ENCODE assay signal across 17 cellular contexts in the genomic region with DNA sequence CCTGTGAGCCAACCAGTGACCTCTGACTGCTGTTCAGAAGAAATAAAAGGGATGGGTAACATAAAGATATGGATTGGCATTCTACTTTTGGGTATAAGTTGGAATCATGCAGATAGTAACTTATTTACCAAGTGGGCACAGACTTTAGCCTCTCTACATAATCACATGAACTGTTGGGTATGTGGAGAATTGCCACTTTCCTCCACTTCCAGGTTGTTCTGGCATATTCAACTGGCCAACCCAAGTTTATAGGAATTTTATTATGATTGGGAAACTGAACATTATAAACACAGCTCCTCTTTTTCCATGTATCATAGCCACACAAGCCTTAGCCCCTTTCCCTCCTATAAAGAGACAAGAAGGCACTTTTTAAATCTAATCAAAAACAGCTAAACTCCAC.
A peak's percentile ranks its signal among the peaks of the same experiment; 100 is the strongest.
DNase-seq lines count a peak whose midpoint lies in the region; ATAC-seq and TF ChIP-seq lines count a peak whose summit lies in the region.
"Had no signal": no experiment of that assay in that cellular context is flagged by ENCODE, and none has a peak within 500 bp of the region (broad histone marks: within the 10 kb centered on the region; RNA-seq: fewer than 3 reads in every experiment).

No MANE protein-coding gene starts in this region.

- no peak for TF ChIP-seq POLR2A in transverse colon (IDR thresholded peaks at IDR 0.05)
- TF ChIP-seq POLR2A in Peyer's patch (IDR thresholded peaks at IDR 0.05) = no peak

- intact Hi-C loops in colonic mucosa (cut with DNase I) (no loop called here), left colon (cut with DNase I, micrococcal nuclease) (no loop called here), transverse colon (cut with DNase I; ENCODE audit: low total_unique reads) (no loop called here)

- no peaks in the 10 kb centered on the region for H3K4me1 ChIP-seq in colonic mucosa
- H3K4me1 ChIP-seq in mesendoderm (ENCODE audit: control insufficient read depth, low read depth, low read length) = peaks cover 7% of the 10 kb centered on the region
- H3K4me1 ChIP-seq in transverse colon = peaks cover 4 to 36% (median 12%) of the 10 kb centered on the region in 4 donors
- H3K4me1 ChIP-seq in Peyer's patch = peaks cover 0 to 7% (median 0%) of the 10 kb centered on the region in 4 donors

- H2BK5ac ChIP-seq in mesendoderm (ENCODE audit: low read length) = no peak overlapping the region

- H4K5ac ChIP-seq in mesendoderm (ENCODE audit: low read length) = no peak overlapping the region

- H3K9me3 ChIP-seq in colonic mucosa (no peaks in the 10 kb centered on the region), transverse colon (no peaks in the 10 kb centered on the region), Peyer's patch (no peaks in the 10 kb centered on the region)
- H3K9me3 ChIP-seq: BLaER1 had no signal

- TF ChIP-seq CTCF in colonic mucosa (IDR thresholded peaks at IDR 0.05) (no peak), transverse colon (IDR thresholded peaks at IDR 0.05) (no peak), Peyer's patch (IDR thresholded peaks at IDR 0.05) (no peak)

- H3K79me2 ChIP-seq in mesendoderm (ENCODE audit: control insufficient read depth, insufficient read depth, low read length) = no peaks in the 10 kb centered on the region

- H3K4ac ChIP-seq in mesendoderm (ENCODE audit: low read depth, low read length) = no peak overlapping the region

- no peak overlapping the region for H2BK15ac ChIP-seq in mesendoderm (replicated peaks; ENCODE audit: low read depth)

- H3K56ac ChIP-seq in mesendoderm (ENCODE audit: low read length) = peak overlapping the region; percentile 42

- peak overlapping the region; percentile 51 for H3K18ac ChIP-seq in mesendoderm (ENCODE audit: low read length)

- in situ Hi-C loops in transverse colon (cut with MboI; ENCODE audit: low pct_ligation_motif_present in 1 of 4, low pct_unique_long_range_greater_than_20kb in 1 of 4, low sequenced_read_pairs in 3 of 4) = no loop called here

- no peak overlapping the region for H3K4me2 ChIP-seq in mesendoderm (ENCODE audit: low read length)
- H3K4me2 ChIP-seq: BLaER1, GM23338 had no signal

- no peaks in the 10 kb centered on the region for H3K79me1 ChIP-seq in mesendoderm (ENCODE audit: low read length)

- peak; percentile 82 for ATAC-seq in left colon
- ATAC-seq: CD8-positive, alpha-beta T cell; GM23338; HCT116 had no signal

- TF ChIP-seq EP300 in transverse colon (IDR thresholded peaks at IDR 0.05; ENCODE audit: low read depth) = no peak

- no peak overlapping the region for H2BK120ac ChIP-seq in mesendoderm (ENCODE audit: low read depth, low read length)

- no peak overlapping the region for H3K23ac ChIP-seq in mesendoderm (ENCODE audit: low read length)

- H3K27me3 ChIP-seq in colonic mucosa = no peaks in the 10 kb centered on the region
- H3K27me3 ChIP-seq in mesendoderm (ENCODE audit: insufficient read depth, low read length, poor library complexity) = no peaks in the 10 kb centered on the region
- no peaks in the 10 kb centered on the region for H3K27me3 ChIP-seq in transverse colon
- H3K27me3 ChIP-seq in Peyer's patch = no peaks in the 10 kb centered on the region
- H3K27me3 ChIP-seq: BLaER1 had no signal

- DNase-seq in colonic mucosa = peak; percentile 66
- DNase-seq in left colon = no peak
- DNase-seq in mesendoderm = no peak
- no peak for DNase-seq in transverse colon
- DNase-seq in kidney glomerular epithelial cell (lab: John Stamatoyannopoulos, UW) = no peak
- no peak for DNase-seq in OCI-M1 (lab: John Stamatoyannopoulos, UW)
- DNase-seq in Peyer's patch = no peak
- DNase-seq: CD4-positive, CD25-positive, alpha-beta regulatory T cell; CD8-positive, alpha-beta T cell; DMS53; DMS79 treated with DMSO at 0.1 percent for 48 hours; GF-D8; H9 had no signal

- H3K9ac ChIP-seq in colonic mucosa (ENCODE audit: low read depth in 2 of 2, low read length in 2 of 2) (no peak overlapping the region), mesendoderm (ENCODE audit: low read length) (no peak overlapping the region)
- H3K9ac ChIP-seq: BLaER1 had no signal

- H2AK5ac ChIP-seq in mesendoderm (ENCODE audit: low read length) = no peak overlapping the region

- H3K27ac ChIP-seq in colonic mucosa (peak overlapping the region; percentile 4), mesendoderm (ENCODE audit: low read depth, low read length) (no peak overlapping the region), transverse colon (peak overlapping the region; percentile 45 to 76 (median 71)), Peyer's patch (peak overlapping the region in 1 of 4 donors; percentile 48)
- H3K27ac ChIP-seq: BLaER1, C4-2B had no signal

- H3K4me3 ChIP-seq in colonic mucosa (no peak overlapping the region), mesendoderm (ENCODE audit: low read length) (no peak overlapping the region), transverse colon (no peak overlapping the region), Peyer's patch (no peak overlapping the region)
- H3K4me3 ChIP-seq: BLaER1, GM23338 had no signal

- H3K36me3 ChIP-seq in colonic mucosa (no peaks in the 10 kb centered on the region), mesendoderm (ENCODE audit: control insufficient read depth, insufficient read depth, low read length) (no peaks in the 10 kb centered on the region), transverse colon (no peaks in the 10 kb centered on the region), Peyer's patch (no peaks in the 10 kb centered on the region)
- H3K36me3 ChIP-seq: BLaER1 had no signal

- H4K8ac ChIP-seq in mesendoderm (ENCODE audit: low read depth, low read length) = no peak overlapping the region
